Comparison of ENCODE assay signal across 8 cellular contexts in genomic region chr3:69738859-69739203, GRCh38. TPM values are rescaled to one million over a fixed set of nuclear protein-coding genes. Genes with fewer than 3 reads are reported as not detected.
DNase-seq lines count a peak whose midpoint lies in the region; ATAC-seq and TF ChIP-seq lines count a peak whose summit lies in the region.

No MANE protein-coding gene starts in this region.

- no peaks in the 10 kb centered on the region for H3K9me3 ChIP-seq in mesodermal cell (ENCODE audit: control insufficient read depth, low read length)
- no peaks in the 10 kb centered on the region for H3K9me3 ChIP-seq in aorta (ENCODE audit: control insufficient read depth, low read length)

- H3K4me1 ChIP-seq in mesodermal cell (ENCODE audit: control insufficient read depth, insufficient read depth, low read length, poor library complexity, severe bottlenecking) (no peaks in the 10 kb centered on the region), aorta (ENCODE audit: control insufficient read depth in 1 of 2, insufficient read depth in 2 of 2, low read length in 2 of 2) (peaks cover 0 to 4% of the 10 kb centered on the region in 2 donors)

- H3K27ac Mint-ChIP-seq in stimulated activated naive CD8-positive, alpha-beta T cell treated with anti-CD3 and anti-CD28 coated beads, Interleukin-15, Interleukin-2, amounts not matched to agents 100 ng/mL and 50 ng/mL, for 24 hours = no peak overlapping the region

- intact Hi-C loops in aorta (cut with DNase I) = loop anchor here in 1 of 2 donors (5.0 kb wide), 1 partner anchor 48 kb away; no protein-coding TSS in a partner anchor

- H3K27me3 ChIP-seq in aorta (ENCODE audit: control insufficient read depth in 1 of 2, insufficient read depth in 2 of 2, low read length in 1 of 2) = no peaks in the 10 kb centered on the region

- ATAC-seq in stimulated activated naive CD8-positive, alpha-beta T cell treated with anti-CD3 and anti-CD28 coated beads, Interleukin-15, Interleukin-2, amounts not matched to agents 100 U/mL and 50 U/mL, for 24 hours = no peak
- peak; percentile 2 for ATAC-seq in aorta (ENCODE audit: low FRiP score)

- 0 to 1% methylated on average over 6 to 9 of the region's 12 CpGs for WGBS in mesodermal cell (ENCODE audit: insufficient coverage in 2 of 2), 2 experiments
- WGBS in aorta, 2 donors = 0% methylated on average over 12 of the region's 12 CpGs

- peaks cover 4% of the 10 kb centered on the region for H3K4me1 Mint-ChIP-seq in stimulated activated naive CD8-positive, alpha-beta T cell treated with anti-CD3 and anti-CD28 coated beads, Interleukin-15, Interleukin-2, amounts not matched to agents 100 ng/mL and 50 ng/mL, for 24 hours (ENCODE audit: low read depth)

- no peak for TF ChIP-seq CTCF in choroid plexus epithelial cell (conservative IDR thresholded peaks at IDR 0.05; ENCODE audit: low read depth, low read length)

- peak overlapping the region; percentile 66 for H3K4me3 ChIP-seq in choroid plexus epithelial cell (ENCODE audit: low read depth, low read length)
- peak overlapping the region; percentile 70 for H3K4me3 ChIP-seq in mesodermal cell (ENCODE audit: extremely low read depth, insufficient read depth, low read length, poor library complexity, severe bottlenecking)
- peak overlapping the region; percentile 81 to 93 for H3K4me3 ChIP-seq in aorta (ENCODE audit: low read length in 2 of 2)

- H3K27ac ChIP-seq in mesodermal cell (ENCODE audit: low read depth, low read length, severe bottlenecking) (no peak overlapping the region), aorta (ENCODE audit: low read depth in 1 of 2, low read length in 2 of 2) (no peak overlapping the region)

- no peaks in the 10 kb centered on the region for H3K36me3 Mint-ChIP-seq in stimulated activated naive CD8-positive, alpha-beta T cell treated with anti-CD3 and anti-CD28 coated beads, Interleukin-15, Interleukin-2, amounts not matched to agents 100 ng/mL and 50 ng/mL, for 24 hours (ENCODE audit: low read depth)

- no peaks in the 10 kb centered on the region for H3K36me3 ChIP-seq in mesodermal cell (ENCODE audit: control insufficient read depth, insufficient read depth, low read length)
- no peaks in the 10 kb centered on the region for H3K36me3 ChIP-seq in aorta (ENCODE audit: control insufficient read depth in 1 of 2, insufficient read depth in 2 of 2, low read length in 1 of 2)

- H3K4me3 Mint-ChIP-seq in stimulated activated naive CD8-positive, alpha-beta T cell treated with anti-CD3 and anti-CD28 coated beads, Interleukin-15, Interleukin-2, amounts not matched to agents 100 ng/mL and 50 ng/mL, for 24 hours = peak overlapping the region; percentile 68

- DNase-seq in stimulated activated naive CD8-positive, alpha-beta T cell treated with anti-CD3 and anti-CD28 coated beads, Interleukin-15, Interleukin-2, amounts not matched to agents 100 U/mL and 50 U/mL, for 24 hours = no peak
- no peak for DNase-seq in choroid plexus epithelial cell (ENCODE audit: low read depth)
- peak in 1 of 2 donors; percentile 50 for DNase-seq in aorta
- no peak for DNase-seq in NOMO-1 (lab: John Stamatoyannopoulos, UW; ENCODE audit: unreplicated experiment in 2 of 2)
- DNase-seq in hippocampal formation (lab: John Stamatoyannopoulos, UW) = no peak
- DNase-seq in NCI-H774 (lab: John Stamatoyannopoulos, UW) = no peak

- no peaks in the 10 kb centered on the region for H3K9me3 Mint-ChIP-seq in stimulated activated naive CD8-positive, alpha-beta T cell treated with anti-CD3 and anti-CD28 coated beads, Interleukin-15, Interleukin-2, amounts not matched to agents 100 ng/mL and 50 ng/mL, for 24 hours

- peaks cover 65% of the 10 kb centered on the region for H3K27me3 Mint-ChIP-seq in stimulated activated naive CD8-positive, alpha-beta T cell treated with anti-CD3 and anti-CD28 coated beads, Interleukin-15, Interleukin-2, amounts not matched to agents 100 ng/mL and 50 ng/mL, for 24 hours

RNA-seq across cellular contexts. Expression of gene MITF, which starts 0.4 kb away (rescaled TPM):
- 4.1 TPM for polyA plus RNA-seq in mesodermal cell (2013, experiment 1 of 2)
- polyA plus RNA-seq in mesodermal cell (2013, experiment 2 of 2) = 3.2 TPM
- total RNA-seq in aorta = 10 to 100 TPM; 28.4 to 30.5 TPM
- polyA plus RNA-seq in aorta = 1 to 10 TPM; 4.1 to 6.5 TPM
